In the genomic region with DNA sequence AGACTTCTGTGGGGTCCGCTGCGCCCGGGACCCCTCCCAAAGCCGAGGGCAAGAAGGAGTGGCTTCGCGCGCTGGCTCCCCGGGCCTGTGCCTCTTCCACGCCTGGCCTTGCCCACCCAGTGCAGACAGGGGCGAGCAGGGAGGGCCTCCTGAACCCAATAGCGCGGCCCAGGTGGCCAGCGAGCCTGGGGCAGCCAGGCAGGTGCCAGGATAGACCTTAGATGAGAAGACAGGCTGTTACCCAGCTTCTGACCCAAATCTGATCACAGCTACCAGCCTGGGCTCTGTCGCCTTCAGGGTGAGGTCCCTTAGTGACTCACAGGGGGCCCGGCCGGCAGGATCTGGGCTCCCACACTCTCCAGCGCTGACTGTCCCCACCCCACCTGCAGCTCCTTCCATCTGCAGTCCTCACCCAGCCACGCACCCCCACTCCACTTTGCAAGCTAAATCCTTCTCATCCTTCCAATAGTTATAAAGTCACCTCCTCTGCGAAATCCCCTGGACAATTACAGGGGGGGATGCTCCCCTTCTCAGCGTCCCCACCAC, we compare ENCODE assay signal across 16 cellular contexts. TPM values are rescaled to one million over a fixed set of nuclear protein-coding genes. Genes with fewer than 3 reads are reported as not detected.
DNase-seq lines count a peak whose midpoint lies in the region; ATAC-seq and TF ChIP-seq lines count a peak whose summit lies in the region.
"Had no signal": no experiment of that assay in that cellular context is flagged by ENCODE, and none has a peak within 500 bp of the region (broad histone marks: within the 10 kb centered on the region; RNA-seq: fewer than 3 reads in every experiment).

No MANE protein-coding gene starts in this region.

- no peaks in the 10 kb centered on the region for H3K27me3 ChIP-seq in heart left ventricle

- H3K36me3 ChIP-seq in heart left ventricle: peaks cover 0 to 9% (median 0%) of the 10 kb centered on the region in 9 donors

- TF ChIP-seq CTCF in heart left ventricle (IDR thresholded peaks at IDR 0.05): no peak

- intact Hi-C loops in Right ventricle myocardium inferior (cut with DNase I): no loop called here
- intact Hi-C loops in cardiac septum (cut with DNase I): no loop called here
- intact Hi-C loops in heart left ventricle (cut with DNase I): no loop called here

- H3K36me3 Mint-ChIP-seq in activated T-cell treated with anti-CD3 and anti-CD28 coated beads, Interleukin-2, amount 50 U/mL, for 72 hours (ENCODE audit: insufficient read depth in 2 of 2): no peaks in the 10 kb centered on the region

- WGBS in heart left ventricle, 4 donors: 50 to 69% (median 52%) methylated on average over 11 to 20 of the region's 20 CpGs

- H3K4me3 Mint-ChIP-seq in activated T-cell treated with anti-CD3 and anti-CD28 coated beads, Interleukin-2, amount 50 U/mL, for 72 hours: no peak overlapping the region

- H3K9me3 Mint-ChIP-seq in activated T-cell treated with anti-CD3 and anti-CD28 coated beads, Interleukin-2, amount 50 U/mL, for 72 hours: no peaks in the 10 kb centered on the region

- H3K4me3 ChIP-seq in heart left ventricle: peak overlapping the region; percentile 9 to 57 (median 48)

- H3K27ac ChIP-seq in heart left ventricle: no peak overlapping the region

- H3K4me1 ChIP-seq in heart left ventricle: peaks cover 0 to 22% (median 7%) of the 10 kb centered on the region in 12 donors

- ATAC-seq in Right ventricle myocardium inferior: peak; percentile 29
- peak in 3 of 4 donors; percentile 16 to 17 (median 17) for ATAC-seq in heart left ventricle
- no peak for ATAC-seq in GM21723 (IDR thresholded peaks at IDR 0.05; ENCODE audit: unreplicated experiment)
- no peak for ATAC-seq in activated T-cell treated with anti-CD3 and anti-CD28 coated beads, Interleukin-2, amount 50 U/mL, for 72 hours (replicated peaks in 1 of 2)
- ATAC-seq in GM21515 (IDR thresholded peaks at IDR 0.05; ENCODE audit: unreplicated experiment): no peak

- DNase-seq in Right ventricle myocardium inferior (ENCODE audit: missing footprints) (no peak), cardiac septum (ENCODE audit: low spot score) (no peak), heart left ventricle (no peak), retina (peak; percentile 73), NCI-H510A treated with DMSO at 0.1 percent for 48 hours (lab: John Stamatoyannopoulos, UW) (no peak)
- DNase-seq in activated T-cell treated with anti-CD3 and anti-CD28 coated beads, Interleukin-2, amount 50 U/mL, for 72 hours: no peak
- DNase-seq: 8988T; activated CD4-positive, alpha-beta T cell treated with anti-CD3 and anti-CD28 coated beads, Interleukin-2, amount 50 U/mL, for 4 hours; central memory CD4-positive, alpha-beta T cell; erythroblast; KBM-7; NCI-H748 treated with DMSO at 0.1 percent for 48 hours; T1000 had no signal

- no peaks in the 10 kb centered on the region for H3K9me3 ChIP-seq in heart left ventricle

- H3K27me3 Mint-ChIP-seq in activated T-cell treated with anti-CD3 and anti-CD28 coated beads, Interleukin-2, amount 50 U/mL, for 72 hours (ENCODE audit: low read depth): peaks cover 20% of the 10 kb centered on the region

- no peak overlapping the region for H3K27ac Mint-ChIP-seq in activated T-cell treated with anti-CD3 and anti-CD28 coated beads, Interleukin-2, amount 50 U/mL, for 72 hours

- H3K4me1 Mint-ChIP-seq in activated T-cell treated with anti-CD3 and anti-CD28 coated beads, Interleukin-2, amount 50 U/mL, for 72 hours (ENCODE audit: low read depth): no peaks in the 10 kb centered on the region

- no peak for TF ChIP-seq POLR2A in heart left ventricle (IDR thresholded peaks at IDR 0.05)

RNA-seq across cellular contexts. Expression of a gene that starts 9.6 kb away (rescaled TPM):
- total RNA-seq in Right ventricle myocardium inferior: not detected
- total RNA-seq in cardiac septum: not detected
- total RNA-seq in heart left ventricle: under 1 TPM in 1 of 9 donors, not detected in 8; 0.23 TPM
- not detected for polyA plus RNA-seq in heart left ventricle
- not detected for total RNA-seq in activated T-cell treated with anti-CD3 and anti-CD28 coated beads, Interleukin-2, amount 50 U/mL, for 72 hours
- total RNA-seq: posterior vena cava had no signal

RNA-seq across cellular contexts. Expression of a gene that starts 25.8 kb away (rescaled TPM):
- not detected for total RNA-seq in Right ventricle myocardium inferior
- not detected for total RNA-seq in cardiac septum
- not detected for total RNA-seq in heart left ventricle
- polyA plus RNA-seq in heart left ventricle: not detected
- total RNA-seq in activated T-cell treated with anti-CD3 and anti-CD28 coated beads, Interleukin-2, amount 50 U/mL, for 72 hours: not detected
- total RNA-seq: posterior vena cava had no signal

Comparison
In these comparisons a context has a peak if more than half of its experiments do, and no peak if none do; other contexts are left out.
1. ATAC-seq: peak in Right ventricle myocardium inferior (single experiment) and heart left ventricle (3 of 4); none in GM21723 (single experiment), activated T-cell treated with anti-CD3 and anti-CD28 coated beads, Interleukin-2, amount 50 U/mL, for 72 hours (0 of 2) and GM21515 (single experiment).